Comparison of ENCODE assay signal across 7 cellular contexts in the genomic region with DNA sequence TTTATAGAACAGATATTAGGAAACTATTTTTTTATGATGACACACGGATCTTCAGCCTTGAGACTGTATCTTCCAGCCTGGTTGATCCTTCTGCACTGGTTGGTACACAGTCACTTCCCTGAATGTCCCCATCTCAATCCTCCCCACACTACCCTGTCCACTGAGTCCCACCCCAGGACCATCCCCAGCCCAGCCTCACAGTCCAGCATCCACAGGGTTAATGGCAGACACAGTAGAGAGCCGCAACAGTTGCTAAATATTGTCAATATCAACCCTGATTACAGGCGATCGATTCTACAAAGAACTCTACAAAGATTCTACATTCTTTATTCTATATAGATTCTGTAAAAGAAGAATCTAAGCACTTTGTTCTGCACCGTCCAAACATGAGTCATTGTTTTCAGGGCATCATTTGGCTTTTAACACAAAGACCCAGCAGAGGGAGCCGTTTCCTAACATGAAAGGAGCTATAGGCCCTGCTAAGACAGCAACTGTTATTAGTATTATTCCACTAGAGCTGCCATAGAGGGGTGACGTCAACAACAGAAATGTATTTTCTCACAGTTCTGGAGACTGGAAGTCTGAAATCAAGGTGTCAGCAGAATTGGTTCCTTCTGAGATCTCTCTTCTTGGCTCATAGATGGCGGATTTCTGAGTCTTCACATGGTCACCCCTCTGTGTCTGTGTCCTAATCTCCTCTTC. TPM values are rescaled to one million over a fixed set of nuclear protein-coding genes. Genes with fewer than 3 reads are reported as not detected.
A peak's percentile ranks its signal among the peaks of the same experiment; 100 is the strongest.
DNase-seq lines count a peak whose midpoint lies in the region; ATAC-seq and TF ChIP-seq lines count a peak whose summit lies in the region.

No MANE protein-coding gene starts in this region.

- no peaks in the 10 kb centered on the region for H3K79me2 ChIP-seq in hepatocyte

- in situ Hi-C loops in GM13976 (cut with MboI; ENCODE audit: low sequenced_read_pairs, unreplicated experiment) = loop anchor here (5.0 to 10.0 kb wide), 2 partner anchors 165 to 243 kb away; no protein-coding TSS in a partner anchor

- TF ChIP-seq CTCF in GM13976 (IDR thresholded peaks at IDR 0.05; ENCODE audit: borderline replicate concordance, control extremely low read depth, extremely low read depth, insufficient read depth, missing control alignments) (peak; percentile 65), hepatocyte (IDR thresholded peaks at IDR 0.05; ENCODE audit: poor library complexity) (peak; percentile 96)

- H3K4me2 ChIP-seq in hepatocyte = no peak overlapping the region

- peak; percentile 67 for ATAC-seq in HG02852 (IDR thresholded peaks at IDR 0.05; ENCODE audit: unreplicated experiment)

- no peaks in the 10 kb centered on the region for H4K20me1 ChIP-seq in hepatocyte (ENCODE audit: insufficient read depth, poor library complexity, severe bottlenecking)

- H3K27me3 ChIP-seq in hepatocyte = no peaks in the 10 kb centered on the region
- no peaks in the 10 kb centered on the region for H3K27me3 ChIP-seq in skeletal muscle tissue (ENCODE audit: control insufficient read depth in 3 of 3, insufficient read depth in 3 of 3, low read length in 3 of 3)

- H3K27ac ChIP-seq in hepatocyte = no peak overlapping the region
- peak overlapping the region; percentile 68 for H3K27ac ChIP-seq in skeletal muscle tissue (ENCODE audit: low read depth, low read length)

- 22% methylated on average over 8 of the region's 8 CpGs for WGBS in hepatocyte (ENCODE audit: low lambda C conversion rate, missing lambda C conversion rate)

- DNase-seq in GM13976 (ENCODE audit: low spot score) = peak; percentile 74
- DNase-seq in NCI-H1694 (lab: John Stamatoyannopoulos, UW) = peak; percentile 98
- DNase-seq in T-helper 1 cell = peak; percentile 42 to 81 (median 75)
- peak in 51 of 58 donors; percentile 13 to 88 (median 57) for DNase-seq in anterior cingulate cortex (lab: John Stamatoyannopoulos, UW)
- peak; percentile 95 for DNase-seq in hepatocyte (ENCODE audit: low spot score)

- no peak overlapping the region for H3K9ac ChIP-seq in skeletal muscle tissue (ENCODE audit: low read depth in 1 of 3, low read length in 3 of 3)

- no peak overlapping the region for H3K4me3 ChIP-seq in hepatocyte
- H3K4me3 ChIP-seq in skeletal muscle tissue (ENCODE audit: low read length in 3 of 3) = no peak overlapping the region

- H2AFZ ChIP-seq in hepatocyte = no peak overlapping the region

- no peaks in the 10 kb centered on the region for H3K9me2 ChIP-seq in hepatocyte (replicated peaks; ENCODE audit: insufficient read depth)

- H3K36me3 ChIP-seq in hepatocyte (replicated peaks; ENCODE audit: insufficient read depth, low read depth) (no peaks in the 10 kb centered on the region), skeletal muscle tissue (ENCODE audit: control insufficient read depth in 3 of 3, insufficient read depth in 3 of 3, low read length in 3 of 3) (no peaks in the 10 kb centered on the region)

- H3K4me1 ChIP-seq in hepatocyte (ENCODE audit: insufficient read depth) = peaks cover 14% of the 10 kb centered on the region
- H3K4me1 ChIP-seq in skeletal muscle tissue (ENCODE audit: control insufficient read depth in 3 of 3, insufficient read depth in 3 of 3, low read length in 3 of 3) = peaks cover 13 to 38% (median 23%) of the 10 kb centered on the region in 3 donors

- no peaks in the 10 kb centered on the region for H3K9me3 ChIP-seq in hepatocyte (ENCODE audit: low read depth)
- no peaks in the 10 kb centered on the region for H3K9me3 ChIP-seq in skeletal muscle tissue (ENCODE audit: control insufficient read depth in 3 of 3, low read length in 3 of 3)

RNA-seq across cellular contexts. Expression of a gene that starts 30.1 kb away (rescaled TPM):
- 18.2 and 19.9 TPM in 2 replicates for total RNA-seq in hepatocyte
- 18.5 and 19.6 TPM in 2 replicates for polyA plus RNA-seq in hepatocyte
- total RNA-seq in skeletal muscle tissue = 5.7 TPM
